In the genomic region with DNA sequence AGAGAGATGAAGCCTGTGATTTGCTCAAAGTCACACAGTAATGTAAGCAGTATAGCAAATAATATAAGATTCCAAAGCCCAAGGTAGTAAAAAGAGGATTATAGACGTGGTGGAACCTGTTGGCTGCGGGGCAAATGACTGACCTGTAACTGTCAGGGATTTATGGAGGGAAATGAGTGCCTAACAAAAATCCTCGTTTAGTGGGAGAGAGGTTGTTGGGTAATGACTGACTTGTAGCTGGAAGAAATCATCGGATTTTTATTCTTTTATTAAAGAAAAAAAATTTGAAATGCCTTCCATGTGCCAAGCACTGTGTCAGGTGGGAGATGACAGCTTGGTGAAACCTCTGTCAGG, we compare ENCODE assay signal across 1 cellular context.
TF ChIP-seq lines count a peak whose summit lies in the region.

No MANE protein-coding gene starts in this region.

TF ChIP-seq in K562, 482 proteins besides CTCF, POLR2A, EP300 and RAD21:
- peak; percentile 35; the same call in 1 of the 2 replicates for TF ChIP-seq FOSL1 (tag; conservative IDR thresholded peaks at IDR 0.05)
- TF ChIP-seq, protein P1, sequence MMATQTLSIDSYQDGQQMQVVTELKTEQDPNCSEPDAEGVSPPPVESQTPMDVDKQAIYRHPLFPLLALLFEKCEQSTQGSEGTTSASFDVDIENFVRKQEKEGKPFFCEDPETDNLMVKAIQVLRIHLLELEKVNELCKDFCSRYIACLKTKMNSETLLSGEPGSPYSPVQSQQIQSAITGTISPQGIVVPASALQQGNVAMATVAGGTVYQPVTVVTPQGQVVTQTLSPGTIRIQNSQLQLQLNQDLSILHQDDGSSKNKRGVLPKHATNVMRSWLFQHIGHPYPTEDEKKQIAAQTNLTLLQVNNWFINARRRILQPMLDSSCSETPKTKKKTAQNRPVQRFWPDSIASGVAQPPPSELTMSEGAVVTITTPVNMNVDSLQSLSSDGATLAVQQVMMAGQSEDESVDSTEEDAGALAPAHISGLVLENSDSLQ (IDR thresholded peaks at IDR 0.05): peak; percentile 7; the same call in 1 of the 2 replicates
- TF ChIP-seq, protein P2, sequence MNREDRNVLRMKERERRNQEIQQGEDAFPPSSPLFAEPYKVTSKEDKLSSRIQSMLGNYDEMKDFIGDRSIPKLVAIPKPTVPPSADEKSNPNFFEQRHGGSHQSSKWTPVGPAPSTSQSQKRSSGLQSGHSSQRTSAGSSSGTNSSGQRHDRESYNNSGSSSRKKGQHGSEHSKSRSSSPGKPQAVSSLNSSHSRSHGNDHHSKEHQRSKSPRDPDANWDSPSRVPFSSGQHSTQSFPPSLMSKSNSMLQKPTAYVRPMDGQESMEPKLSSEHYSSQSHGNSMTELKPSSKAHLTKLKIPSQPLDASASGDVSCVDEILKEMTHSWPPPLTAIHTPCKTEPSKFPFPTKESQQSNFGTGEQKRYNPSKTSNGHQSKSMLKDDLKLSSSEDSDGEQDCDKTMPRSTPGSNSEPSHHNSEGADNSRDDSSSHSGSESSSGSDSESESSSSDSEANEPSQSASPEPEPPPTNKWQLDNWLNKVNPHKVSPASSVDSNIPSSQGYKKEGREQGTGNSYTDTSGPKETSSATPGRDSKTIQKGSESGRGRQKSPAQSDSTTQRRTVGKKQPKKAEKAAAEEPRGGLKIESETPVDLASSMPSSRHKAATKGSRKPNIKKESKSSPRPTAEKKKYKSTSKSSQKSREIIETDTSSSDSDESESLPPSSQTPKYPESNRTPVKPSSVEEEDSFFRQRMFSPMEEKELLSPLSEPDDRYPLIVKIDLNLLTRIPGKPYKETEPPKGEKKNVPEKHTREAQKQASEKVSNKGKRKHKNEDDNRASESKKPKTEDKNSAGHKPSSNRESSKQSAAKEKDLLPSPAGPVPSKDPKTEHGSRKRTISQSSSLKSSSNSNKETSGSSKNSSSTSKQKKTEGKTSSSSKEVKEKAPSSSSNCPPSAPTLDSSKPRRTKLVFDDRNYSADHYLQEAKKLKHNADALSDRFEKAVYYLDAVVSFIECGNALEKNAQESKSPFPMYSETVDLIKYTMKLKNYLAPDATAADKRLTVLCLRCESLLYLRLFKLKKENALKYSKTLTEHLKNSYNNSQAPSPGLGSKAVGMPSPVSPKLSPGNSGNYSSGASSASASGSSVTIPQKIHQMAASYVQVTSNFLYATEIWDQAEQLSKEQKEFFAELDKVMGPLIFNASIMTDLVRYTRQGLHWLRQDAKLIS (CRISPR knock-in tag; IDR thresholded peaks at IDR 0.05): 0 out of 2 replicates have a peak, but pooled peaks have one; percentile 15
- TF ChIP-seq, protein P3, sequence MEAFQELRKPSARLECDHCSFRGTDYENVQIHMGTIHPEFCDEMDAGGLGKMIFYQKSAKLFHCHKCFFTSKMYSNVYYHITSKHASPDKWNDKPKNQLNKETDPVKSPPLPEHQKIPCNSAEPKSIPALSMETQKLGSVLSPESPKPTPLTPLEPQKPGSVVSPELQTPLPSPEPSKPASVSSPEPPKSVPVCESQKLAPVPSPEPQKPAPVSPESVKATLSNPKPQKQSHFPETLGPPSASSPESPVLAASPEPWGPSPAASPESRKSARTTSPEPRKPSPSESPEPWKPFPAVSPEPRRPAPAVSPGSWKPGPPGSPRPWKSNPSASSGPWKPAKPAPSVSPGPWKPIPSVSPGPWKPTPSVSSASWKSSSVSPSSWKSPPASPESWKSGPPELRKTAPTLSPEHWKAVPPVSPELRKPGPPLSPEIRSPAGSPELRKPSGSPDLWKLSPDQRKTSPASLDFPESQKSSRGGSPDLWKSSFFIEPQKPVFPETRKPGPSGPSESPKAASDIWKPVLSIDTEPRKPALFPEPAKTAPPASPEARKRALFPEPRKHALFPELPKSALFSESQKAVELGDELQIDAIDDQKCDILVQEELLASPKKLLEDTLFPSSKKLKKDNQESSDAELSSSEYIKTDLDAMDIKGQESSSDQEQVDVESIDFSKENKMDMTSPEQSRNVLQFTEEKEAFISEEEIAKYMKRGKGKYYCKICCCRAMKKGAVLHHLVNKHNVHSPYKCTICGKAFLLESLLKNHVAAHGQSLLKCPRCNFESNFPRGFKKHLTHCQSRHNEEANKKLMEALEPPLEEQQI (IDR thresholded peaks at IDR 0.05): no peak
- no peak for TF ChIP-seq MED1 (CRISPR knock-in tag; IDR thresholded peaks at IDR 0.05; ENCODE audit: borderline replicate concordance)
- TF ChIP-seq CHD4 (IDR thresholded peaks at IDR 0.05; ENCODE audit: insufficient read depth, insufficient replicate concordance, low read depth, low read length, poor library complexity, severe bottlenecking): no peak
- TF ChIP-seq, protein P4, sequence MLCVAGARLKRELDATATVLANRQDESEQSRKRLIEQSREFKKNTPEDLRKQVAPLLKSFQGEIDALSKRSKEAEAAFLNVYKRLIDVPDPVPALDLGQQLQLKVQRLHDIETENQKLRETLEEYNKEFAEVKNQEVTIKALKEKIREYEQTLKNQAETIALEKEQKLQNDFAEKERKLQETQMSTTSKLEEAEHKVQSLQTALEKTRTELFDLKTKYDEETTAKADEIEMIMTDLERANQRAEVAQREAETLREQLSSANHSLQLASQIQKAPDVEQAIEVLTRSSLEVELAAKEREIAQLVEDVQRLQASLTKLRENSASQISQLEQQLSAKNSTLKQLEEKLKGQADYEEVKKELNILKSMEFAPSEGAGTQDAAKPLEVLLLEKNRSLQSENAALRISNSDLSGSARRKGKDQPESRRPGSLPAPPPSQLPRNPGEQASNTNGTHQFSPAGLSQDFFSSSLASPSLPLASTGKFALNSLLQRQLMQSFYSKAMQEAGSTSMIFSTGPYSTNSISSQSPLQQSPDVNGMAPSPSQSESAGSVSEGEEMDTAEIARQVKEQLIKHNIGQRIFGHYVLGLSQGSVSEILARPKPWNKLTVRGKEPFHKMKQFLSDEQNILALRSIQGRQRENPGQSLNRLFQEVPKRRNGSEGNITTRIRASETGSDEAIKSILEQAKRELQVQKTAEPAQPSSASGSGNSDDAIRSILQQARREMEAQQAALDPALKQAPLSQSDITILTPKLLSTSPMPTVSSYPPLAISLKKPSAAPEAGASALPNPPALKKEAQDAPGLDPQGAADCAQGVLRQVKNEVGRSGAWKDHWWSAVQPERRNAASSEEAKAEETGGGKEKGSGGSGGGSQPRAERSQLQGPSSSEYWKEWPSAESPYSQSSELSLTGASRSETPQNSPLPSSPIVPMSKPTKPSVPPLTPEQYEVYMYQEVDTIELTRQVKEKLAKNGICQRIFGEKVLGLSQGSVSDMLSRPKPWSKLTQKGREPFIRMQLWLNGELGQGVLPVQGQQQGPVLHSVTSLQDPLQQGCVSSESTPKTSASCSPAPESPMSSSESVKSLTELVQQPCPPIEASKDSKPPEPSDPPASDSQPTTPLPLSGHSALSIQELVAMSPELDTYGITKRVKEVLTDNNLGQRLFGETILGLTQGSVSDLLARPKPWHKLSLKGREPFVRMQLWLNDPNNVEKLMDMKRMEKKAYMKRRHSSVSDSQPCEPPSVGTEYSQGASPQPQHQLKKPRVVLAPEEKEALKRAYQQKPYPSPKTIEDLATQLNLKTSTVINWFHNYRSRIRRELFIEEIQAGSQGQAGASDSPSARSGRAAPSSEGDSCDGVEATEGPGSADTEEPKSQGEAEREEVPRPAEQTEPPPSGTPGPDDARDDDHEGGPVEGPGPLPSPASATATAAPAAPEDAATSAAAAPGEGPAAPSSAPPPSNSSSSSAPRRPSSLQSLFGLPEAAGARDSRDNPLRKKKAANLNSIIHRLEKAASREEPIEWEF (CRISPR knock-in tag; IDR thresholded peaks at IDR 0.05): no peak
- TF ChIP-seq THRAP3 (IDR thresholded peaks at IDR 0.05; ENCODE audit: borderline replicate concordance): no peak
- no peak for TF ChIP-seq TFAM (CRISPR knock-in tag; conservative IDR thresholded peaks at IDR 0.05)
- no peak for TF ChIP-seq SUPT5H (IDR thresholded peaks at IDR 0.05)
- TF ChIP-seq POLR2H (tag; IDR thresholded peaks at IDR 0.05; ENCODE audit: low read depth): no peak; the same call in 1 of the 2 replicates
- no peak for TF ChIP-seq EP400 (IDR thresholded peaks at IDR 0.05)
- no peak for TF ChIP-seq ATF1 (CRISPR knock-in tag; IDR thresholded peaks at IDR 0.05)
- TF ChIP-seq ATF1 (tag; IDR thresholded peaks at IDR 0.05): no peak
- TF ChIP-seq, protein P5, sequence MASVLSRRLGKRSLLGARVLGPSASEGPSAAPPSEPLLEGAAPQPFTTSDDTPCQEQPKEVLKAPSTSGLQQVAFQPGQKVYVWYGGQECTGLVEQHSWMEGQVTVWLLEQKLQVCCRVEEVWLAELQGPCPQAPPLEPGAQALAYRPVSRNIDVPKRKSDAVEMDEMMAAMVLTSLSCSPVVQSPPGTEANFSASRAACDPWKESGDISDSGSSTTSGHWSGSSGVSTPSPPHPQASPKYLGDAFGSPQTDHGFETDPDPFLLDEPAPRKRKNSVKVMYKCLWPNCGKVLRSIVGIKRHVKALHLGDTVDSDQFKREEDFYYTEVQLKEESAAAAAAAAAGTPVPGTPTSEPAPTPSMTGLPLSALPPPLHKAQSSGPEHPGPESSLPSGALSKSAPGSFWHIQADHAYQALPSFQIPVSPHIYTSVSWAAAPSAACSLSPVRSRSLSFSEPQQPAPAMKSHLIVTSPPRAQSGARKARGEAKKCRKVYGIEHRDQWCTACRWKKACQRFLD (CRISPR knock-in tag; IDR thresholded peaks at IDR 0.05): peak; percentile 70; the same call in 1 of the 2 replicates
